In genomic region chr12:65868133-65868705, GRCh38 we compare ENCODE assay signal across 1 cellular context.
TF ChIP-seq lines count a peak whose summit lies in the region.

No MANE protein-coding gene starts in this region.

TF ChIP-seq in GM23338, 12 proteins besides CTCF, POLR2A, EP300 and RAD21 (continued from another document):
- TF ChIP-seq EZH2 (IDR thresholded peaks at IDR 0.05; ENCODE audit: low read depth, unreplicated experiment) = no peak
